17 cellular contexts compared by ENCODE assay signal in the genomic region with DNA sequence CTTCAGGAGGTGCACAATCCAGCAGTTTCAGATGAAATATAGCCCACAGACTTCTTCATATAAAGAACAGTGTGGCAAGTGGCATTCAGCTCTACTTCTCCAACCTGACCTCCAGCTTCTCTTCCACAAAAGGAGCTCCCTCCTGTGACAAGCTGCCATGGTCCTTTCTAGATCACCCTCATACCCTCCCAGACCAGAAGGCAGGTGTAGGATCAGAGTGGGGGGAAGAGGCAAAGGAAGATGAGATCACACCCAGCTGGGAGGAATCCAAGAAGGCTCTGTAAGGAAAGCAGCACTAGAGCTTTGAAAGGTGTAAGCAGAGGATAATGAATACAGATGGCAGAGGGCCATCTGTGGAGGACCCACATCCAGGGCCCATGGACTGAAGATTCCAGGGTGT. TPM values are rescaled to one million over a fixed set of nuclear protein-coding genes. Genes with fewer than 3 reads are reported as not detected.
DNase-seq lines count a peak whose midpoint lies in the region; ATAC-seq and TF ChIP-seq lines count a peak whose summit lies in the region.
"Had no signal": no experiment of that assay in that cellular context is flagged by ENCODE, and none has a peak within 500 bp of the region (broad histone marks: within the 10 kb centered on the region; RNA-seq: fewer than 3 reads in every experiment).

No MANE protein-coding gene starts in this region.

- no peak overlapping the region for H3K9ac ChIP-seq in SK-N-SH

- peaks cover 9% of the 10 kb centered on the region; the same call in 1 of the 2 replicates for H3K79me2 ChIP-seq in SK-N-SH (ENCODE audit: insufficient read depth)

- ATAC-seq in HG02852 (IDR thresholded peaks at IDR 0.05; ENCODE audit: unreplicated experiment): no peak
- no peak for ATAC-seq in HG02870 (IDR thresholded peaks at IDR 0.05; ENCODE audit: unreplicated experiment)

- H3K27me3 ChIP-seq in WERI-Rb-1 (ENCODE audit: insufficient read depth, low read depth, severe bottlenecking): no peaks in the 10 kb centered on the region
- H3K27me3 ChIP-seq in sigmoid colon: no peaks in the 10 kb centered on the region
- H3K27me3 ChIP-seq in SK-N-SH (ENCODE audit: insufficient read depth): no peaks in the 10 kb centered on the region
- H3K27me3 ChIP-seq: Peyer's patch had no signal

- H3K9me3 ChIP-seq in WERI-Rb-1 (ENCODE audit: severe bottlenecking) (no peaks in the 10 kb centered on the region), sigmoid colon (no peaks in the 10 kb centered on the region), SK-N-SH (no peaks in the 10 kb centered on the region)
- H3K9me3 ChIP-seq: Peyer's patch had no signal

- no peak overlapping the region for H3K4me3 ChIP-seq in WERI-Rb-1 (ENCODE audit: low read depth, low read length)
- H3K4me3 ChIP-seq in sigmoid colon: no peak overlapping the region
- no peak overlapping the region for H3K4me3 ChIP-seq in SK-N-SH (ENCODE audit: low read depth in 2 of 2, low read length in 1 of 2)
- H3K4me3 ChIP-seq: Peyer's patch had no signal

- H3K4me1 ChIP-seq in sigmoid colon (peaks cover 0 to 10% (median 0%) of the 10 kb centered on the region in 4 donors), SK-N-SH (ENCODE audit: control insufficient read depth in 1 of 2, insufficient read depth in 2 of 2, low read depth in 1 of 2, low read length in 1 of 2) (peaks cover 10 to 36% of the 10 kb centered on the region in 2 experiments; a peak in 1 of 4 replicates)
- H3K4me1 ChIP-seq: Peyer's patch had no signal

- H3K36me3 ChIP-seq in WERI-Rb-1 (peaks cover 26% of the 10 kb centered on the region), sigmoid colon (peaks cover 0 to 41% (median 9%) of the 10 kb centered on the region in 4 donors), SK-N-SH (replicated peaks in 1 of 2; ENCODE audit: control insufficient read depth in 1 of 2, insufficient read depth in 2 of 2, low read length in 1 of 2) (peaks cover 11 to 29% of the 10 kb centered on the region in 2 experiments)
- H3K36me3 ChIP-seq: Peyer's patch had no signal

- H3K27ac ChIP-seq in WERI-Rb-1 (peak overlapping the region; percentile 67), sigmoid colon (no peak overlapping the region), SK-N-SH (ENCODE audit: low read depth in 2 of 2, low read length in 1 of 2) (no peak overlapping the region; a peak in 1 of 4 replicates)
- H3K27ac ChIP-seq: 22Rv1, Peyer's patch had no signal

- H2AFZ ChIP-seq in SK-N-SH (ENCODE audit: low read depth): no peak overlapping the region

- POLR2A ChIA-PET in SK-N-SH (lab: Yijun Ruan, JAX): interaction anchor here (0.7 to 7.1 kb wide), 3 partner anchors 183 to 190 kb away, joined by 3 to 136 read pairs (median 3); partner anchors contain the start of gene PHOX2A

- no peaks in the 10 kb centered on the region for H3K9me2 ChIP-seq in SK-N-SH

- CTCF ChIA-PET in SK-N-SH (lab: Yijun Ruan, JAX): interaction anchor here (0.6 to 9.4 kb wide), 6 partner anchors 8 to 188 kb away, joined by 3 to 321 read pairs (median 109); partner anchors contain the start of gene PHOX2A

- TF ChIP-seq RAD21 in SK-N-SH (IDR thresholded peaks at IDR 0.05; ENCODE audit: low read length): no peak

- DNase-seq in DMS 273 (lab: John Stamatoyannopoulos, UW; ENCODE audit: unreplicated experiment) (peak; percentile 62), DMS 273 treated with DMSO at 0.1 percent for 48 hours (lab: John Stamatoyannopoulos, UW) (no peak), NCI-H2029 (lab: John Stamatoyannopoulos, UW) (peak; percentile 25), WERI-Rb-1 (peak; percentile 61), sigmoid colon (peak; percentile 9), SK-N-SH (no peak)
- DNase-seq: DMS153, IMR-90, Kasumi-1, MV-4-11, NCI-H1417 treated with DMSO at 0.1 percent for 48 hours, NCI-H526 treated with DMSO at 0.1 percent for 48 hours, Peyer's patch, Right ventricle myocardium superior had no signal

- no peak for TF ChIP-seq POLR2A in sigmoid colon (IDR thresholded peaks at IDR 0.05)

- intact Hi-C loops in sigmoid colon (cut with DNase I): no loop called here

- TF ChIP-seq EP300 in sigmoid colon (IDR thresholded peaks at IDR 0.05) (no peak), SK-N-SH (IDR thresholded peaks at IDR 0.05; ENCODE audit: borderline replicate concordance in 1 of 2, low read depth in 1 of 2, low read length in 1 of 2) (no peak)

- H4K20me1 ChIP-seq in SK-N-SH (ENCODE audit: insufficient read depth): no peaks in the 10 kb centered on the region

- no peak overlapping the region for H3K4me2 ChIP-seq in SK-N-SH

- TF ChIP-seq CTCF in WERI-Rb-1 (IDR thresholded peaks at IDR 0.05; ENCODE audit: low read depth, low read length) (no peak), sigmoid colon (IDR thresholded peaks at IDR 0.05) (no peak), SK-N-SH (IDR thresholded peaks at IDR 0.05) (no peak)

- H3F3A ChIP-seq in SK-N-SH (replicated peaks; ENCODE audit: insufficient read depth): no peaks in the 10 kb centered on the region

TF ChIP-seq in SK-N-SH, 30 proteins besides CTCF, POLR2A, EP300 and RAD21:
- TF ChIP-seq, protein P1, sequence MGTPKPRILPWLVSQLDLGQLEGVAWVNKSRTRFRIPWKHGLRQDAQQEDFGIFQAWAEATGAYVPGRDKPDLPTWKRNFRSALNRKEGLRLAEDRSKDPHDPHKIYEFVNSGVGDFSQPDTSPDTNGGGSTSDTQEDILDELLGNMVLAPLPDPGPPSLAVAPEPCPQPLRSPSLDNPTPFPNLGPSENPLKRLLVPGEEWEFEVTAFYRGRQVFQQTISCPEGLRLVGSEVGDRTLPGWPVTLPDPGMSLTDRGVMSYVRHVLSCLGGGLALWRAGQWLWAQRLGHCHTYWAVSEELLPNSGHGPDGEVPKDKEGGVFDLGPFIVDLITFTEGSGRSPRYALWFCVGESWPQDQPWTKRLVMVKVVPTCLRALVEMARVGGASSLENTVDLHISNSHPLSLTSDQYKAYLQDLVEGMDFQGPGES (IDR thresholded peaks at IDR 0.05; ENCODE audit: low read depth, low read length): no peak
- TF ChIP-seq FOXM1 (IDR thresholded peaks at IDR 0.05; ENCODE audit: low read depth): no peak

RNA-seq across cellular contexts. Expression of gene CLPB, which starts 7.6 kb away (rescaled TPM):
- 10 to 100 TPM; 15.8 to 17.8 (median 16.8) TPM for total RNA-seq in sigmoid colon
- polyA plus RNA-seq in sigmoid colon (1 to 10 TPM; 3.0 to 9.1 (median 3.2) TPM), SK-N-SH (2012; rRNA removed) (29.0 and 33.7 TPM in 2 replicates)
- 26.8 and 30.3 TPM in 2 replicates for polyA plus RNA-seq in SK-N-SH (2012; cell fraction: cytosol; rRNA removed)
- 27.4 and 30.0 TPM in 2 replicates for polyA plus RNA-seq in SK-N-SH (2012; cell fraction: nucleus; rRNA removed)

Comparison
In these comparisons a context has a peak if more than half of its experiments do, and no peak if none do; other contexts are left out.
1. DNase-seq: peak in DMS 273 (single experiment), NCI-H2029 (single experiment), WERI-Rb-1 (single experiment) and sigmoid colon (single experiment); none in DMS 273 treated with DMSO at 0.1 percent for 48 hours (single experiment) and SK-N-SH (single experiment).